In genomic region chr3:65177879-65178484, GRCh38 we compare ENCODE assay signal across 19 cellular contexts.
DNase-seq lines count a peak whose midpoint lies in the region; TF ChIP-seq lines count a peak whose summit lies in the region.
"Had no signal": no experiment of that assay in that cellular context is flagged by ENCODE, and none has a peak within 500 bp of the region (broad histone marks: within the 10 kb centered on the region; RNA-seq: fewer than 3 reads in every experiment).

No MANE protein-coding gene starts in this region.

- H3K4me1 ChIP-seq in adipocyte (ENCODE audit: control insufficient read depth, insufficient read depth, low read length) = peaks cover 27% of the 10 kb centered on the region
- H3K4me1 ChIP-seq in esophagus squamous epithelium = no peaks in the 10 kb centered on the region
- H3K4me1 ChIP-seq: body of pancreas, Caco-2, parathyroid adenoma had no signal

- no peaks in the 10 kb centered on the region for H3K9me3 ChIP-seq in adipocyte (ENCODE audit: control insufficient read depth, low read length)
- H3K9me3 ChIP-seq in esophagus squamous epithelium = no peaks in the 10 kb centered on the region
- H3K9me3 ChIP-seq: body of pancreas, Caco-2 had no signal

- peak; percentile 23 for DNase-seq in A172 (ENCODE audit: low spot score)
- peak; percentile 57 for DNase-seq in GM03348 (ENCODE audit: low spot score)
- DNase-seq in adipocyte (ENCODE audit: low read depth) = peak; percentile 49
- peak; percentile 30 for DNase-seq in fibroblast of villous mesenchyme (ENCODE audit: low read depth)
- no peak for DNase-seq in dedifferentiated amniotic fluid mesenchymal stem cell (ENCODE audit: extremely low spot score)
- no peak for DNase-seq in D341Med (ENCODE audit: low spot score)
- no peak for DNase-seq in esophagus squamous epithelium (lab: John Stamatoyannopoulos, UW)
- no peak for DNase-seq in posterior vena cava (ENCODE audit: low spot score)
- DNase-seq: activated CD4-positive, alpha-beta T cell treated with anti-CD3 and anti-CD28 coated beads, Interleukin-2, amount 50 U/mL, for 1 hour; Caco-2; cortex of kidney; head of caudate nucleus; naive thymus-derived CD4-positive, alpha-beta T cell; NCI-H1092 treated with DMSO at 0.1 percent for 48 hours; stimulated activated CD4-positive, alpha-beta T cell treated with anti-CD3 and anti-CD28 coated beads, Interleukin-2, amount 100 ng/mL, for 48 hours; T-helper 1 cell had no signal

- no peaks in the 10 kb centered on the region for H3K27me3 ChIP-seq in adipocyte (replicated peaks; ENCODE audit: control insufficient read depth, insufficient read depth, low read length)
- H3K27me3 ChIP-seq in esophagus squamous epithelium = no peaks in the 10 kb centered on the region
- H3K27me3 ChIP-seq: body of pancreas had no signal

- WGBS in esophagus squamous epithelium, 2 donors = 46 to 60% methylated on average over 2 of the region's 2 CpGs

- intact Hi-C loops in esophagus squamous epithelium (cut with DNase I) = no loop called here
- intact Hi-C loops in posterior vena cava (cut with DNase I) = no loop called here

- H3K4me3 ChIP-seq in adipocyte (ENCODE audit: low read length) (no peak overlapping the region), fibroblast of villous mesenchyme (ENCODE audit: low read depth, low read length) (no peak overlapping the region), esophagus squamous epithelium (no peak overlapping the region)
- H3K4me3 ChIP-seq: body of pancreas had no signal

- H3K36me3 ChIP-seq in adipocyte (ENCODE audit: control insufficient read depth, insufficient read depth, low read length, severe bottlenecking) = no peaks in the 10 kb centered on the region
- H3K36me3 ChIP-seq in esophagus squamous epithelium = no peaks in the 10 kb centered on the region

- TF ChIP-seq CTCF in fibroblast of villous mesenchyme (IDR thresholded peaks at IDR 0.05; ENCODE audit: insufficient read depth, low read depth, low read length) (no peak), esophagus squamous epithelium (IDR thresholded peaks at IDR 0.05) (no peak)

- H3K27ac ChIP-seq in esophagus squamous epithelium = no peak overlapping the region
- H3K27ac ChIP-seq: body of pancreas, KMS-11, parathyroid adenoma had no signal

- TF ChIP-seq POLR2A in esophagus squamous epithelium (IDR thresholded peaks at IDR 0.05) = no peak

- H3K9ac ChIP-seq in adipocyte (ENCODE audit: low read length) = no peak overlapping the region
- H3K9ac ChIP-seq: KMS-11, parathyroid adenoma had no signal

Comparison
In these comparisons a context has a peak if more than half of its experiments do, and no peak if none do; other contexts are left out.
1. DNase-seq: peak in A172 (single experiment), GM03348 (single experiment), adipocyte (single experiment) and fibroblast of villous mesenchyme (single experiment); none in dedifferentiated amniotic fluid mesenchymal stem cell (single experiment), D341Med (single experiment), esophagus squamous epithelium (single experiment) and posterior vena cava (single experiment).